Comparison of ENCODE assay signal across 1 cellular context in the genomic region with DNA sequence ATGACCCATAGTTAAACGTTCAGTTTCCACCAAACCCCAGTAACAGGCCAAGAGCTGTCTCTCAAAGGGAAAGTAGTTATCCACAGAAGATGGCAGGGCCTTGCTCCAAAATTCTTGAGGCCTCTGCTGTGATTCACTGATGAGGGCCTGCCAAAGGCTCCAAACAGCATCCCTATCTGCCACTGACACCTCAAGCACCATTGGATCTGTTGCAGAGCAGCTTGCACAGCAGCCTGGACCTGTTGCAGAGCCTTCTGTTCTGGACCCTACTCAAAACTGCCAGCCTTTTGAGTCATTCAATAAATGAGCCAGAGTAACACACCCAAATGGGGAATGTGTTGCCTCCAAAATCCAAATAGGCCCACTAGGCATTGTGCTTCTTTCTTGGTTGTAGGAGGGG.
TF ChIP-seq lines count a peak whose summit lies in the region.

No MANE protein-coding gene starts in this region.

TF ChIP-seq in GM23338, 12 proteins besides CTCF, POLR2A, EP300 and RAD21 (continued from another document):
- TF ChIP-seq, protein P1, sequence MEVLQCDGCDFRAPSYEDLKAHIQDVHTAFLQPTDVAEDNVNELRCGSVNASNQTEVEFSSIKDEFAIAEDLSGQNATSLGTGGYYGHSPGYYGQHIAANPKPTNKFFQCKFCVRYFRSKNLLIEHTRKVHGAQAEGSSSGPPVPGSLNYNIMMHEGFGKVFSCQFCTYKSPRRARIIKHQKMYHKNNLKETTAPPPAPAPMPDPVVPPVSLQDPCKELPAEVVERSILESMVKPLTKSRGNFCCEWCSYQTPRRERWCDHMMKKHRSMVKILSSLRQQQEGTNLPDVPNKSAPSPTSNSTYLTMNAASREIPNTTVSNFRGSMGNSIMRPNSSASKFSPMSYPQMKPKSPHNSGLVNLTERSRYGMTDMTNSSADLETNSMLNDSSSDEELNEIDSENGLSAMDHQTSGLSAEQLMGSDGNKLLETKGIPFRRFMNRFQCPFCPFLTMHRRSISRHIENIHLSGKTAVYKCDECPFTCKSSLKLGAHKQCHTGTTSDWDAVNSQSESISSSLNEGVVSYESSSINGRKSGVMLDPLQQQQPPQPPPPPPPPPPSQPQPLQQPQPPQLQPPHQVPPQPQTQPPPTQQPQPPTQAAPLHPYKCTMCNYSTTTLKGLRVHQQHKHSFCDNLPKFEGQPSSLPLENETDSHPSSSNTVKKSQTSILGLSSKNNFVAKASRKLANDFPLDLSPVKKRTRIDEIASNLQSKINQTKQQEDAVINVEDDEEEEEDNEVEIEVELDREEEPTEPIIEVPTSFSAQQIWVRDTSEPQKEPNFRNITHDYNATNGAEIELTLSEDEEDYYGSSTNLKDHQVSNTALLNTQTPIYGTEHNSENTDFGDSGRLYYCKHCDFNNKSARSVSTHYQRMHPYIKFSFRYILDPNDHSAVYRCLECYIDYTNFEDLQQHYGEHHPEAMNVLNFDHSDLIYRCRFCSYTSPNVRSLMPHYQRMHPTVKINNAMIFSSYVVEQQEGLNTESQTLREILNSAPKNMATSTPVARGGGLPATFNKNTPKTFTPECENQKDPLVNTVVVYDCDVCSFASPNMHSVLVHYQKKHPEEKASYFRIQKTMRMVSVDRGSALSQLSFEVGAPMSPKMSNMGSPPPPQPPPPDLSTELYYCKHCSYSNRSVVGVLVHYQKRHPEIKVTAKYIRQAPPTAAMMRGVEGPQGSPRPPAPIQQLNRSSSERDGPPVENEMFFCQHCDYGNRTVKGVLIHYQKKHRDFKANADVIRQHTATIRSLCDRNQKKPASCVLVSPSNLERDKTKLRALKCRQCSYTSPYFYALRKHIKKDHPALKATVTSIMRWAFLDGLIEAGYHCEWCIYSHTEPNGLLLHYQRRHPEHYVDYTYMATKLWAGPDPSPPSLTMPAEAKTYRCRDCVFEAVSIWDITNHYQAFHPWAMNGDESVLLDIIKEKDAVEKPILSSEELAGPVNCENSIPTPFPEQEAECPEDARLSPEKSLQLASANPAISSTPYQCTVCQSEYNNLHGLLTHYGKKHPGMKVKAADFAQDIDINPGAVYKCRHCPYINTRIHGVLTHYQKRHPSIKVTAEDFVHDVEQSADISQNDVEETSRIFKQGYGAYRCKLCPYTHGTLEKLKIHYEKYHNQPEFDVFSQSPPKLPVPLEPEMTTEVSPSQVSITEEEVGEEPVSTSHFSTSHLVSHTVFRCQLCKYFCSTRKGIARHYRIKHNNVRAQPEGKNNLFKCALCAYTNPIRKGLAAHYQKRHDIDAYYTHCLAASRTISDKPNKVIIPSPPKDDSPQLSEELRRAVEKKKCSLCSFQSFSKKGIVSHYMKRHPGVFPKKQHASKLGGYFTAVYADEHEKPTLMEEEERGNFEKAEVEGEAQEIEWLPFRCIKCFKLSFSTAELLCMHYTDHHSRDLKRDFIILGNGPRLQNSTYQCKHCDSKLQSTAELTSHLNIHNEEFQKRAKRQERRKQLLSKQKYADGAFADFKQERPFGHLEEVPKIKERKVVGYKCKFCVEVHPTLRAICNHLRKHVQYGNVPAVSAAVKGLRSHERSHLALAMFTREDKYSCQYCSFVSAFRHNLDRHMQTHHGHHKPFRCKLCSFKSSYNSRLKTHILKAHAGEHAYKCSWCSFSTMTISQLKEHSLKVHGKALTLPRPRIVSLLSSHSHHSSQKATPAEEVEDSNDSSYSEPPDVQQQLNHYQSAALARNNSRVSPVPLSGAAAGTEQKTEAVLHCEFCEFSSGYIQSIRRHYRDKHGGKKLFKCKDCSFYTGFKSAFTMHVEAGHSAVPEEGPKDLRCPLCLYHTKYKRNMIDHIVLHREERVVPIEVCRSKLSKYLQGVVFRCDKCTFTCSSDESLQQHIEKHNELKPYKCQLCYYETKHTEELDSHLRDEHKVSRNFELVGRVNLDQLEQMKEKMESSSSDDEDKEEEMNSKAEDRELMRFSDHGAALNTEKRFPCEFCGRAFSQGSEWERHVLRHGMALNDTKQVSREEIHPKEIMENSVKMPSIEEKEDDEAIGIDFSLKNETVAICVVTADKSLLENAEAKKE (CRISPR knock-in tag; IDR thresholded peaks at IDR 0.05): no peak
- TF ChIP-seq EZH2 (IDR thresholded peaks at IDR 0.05; ENCODE audit: low read depth, unreplicated experiment) (no peak), ZNF114 (CRISPR knock-in tag; IDR thresholded peaks at IDR 0.05) (no peak), NANOG (IDR thresholded peaks at IDR 0.05; ENCODE audit: borderline replicate concordance) (no peak), STAT1 (IDR thresholded peaks at IDR 0.05; ENCODE audit: unreplicated experiment) (no peak)
- TF ChIP-seq, protein P2, sequence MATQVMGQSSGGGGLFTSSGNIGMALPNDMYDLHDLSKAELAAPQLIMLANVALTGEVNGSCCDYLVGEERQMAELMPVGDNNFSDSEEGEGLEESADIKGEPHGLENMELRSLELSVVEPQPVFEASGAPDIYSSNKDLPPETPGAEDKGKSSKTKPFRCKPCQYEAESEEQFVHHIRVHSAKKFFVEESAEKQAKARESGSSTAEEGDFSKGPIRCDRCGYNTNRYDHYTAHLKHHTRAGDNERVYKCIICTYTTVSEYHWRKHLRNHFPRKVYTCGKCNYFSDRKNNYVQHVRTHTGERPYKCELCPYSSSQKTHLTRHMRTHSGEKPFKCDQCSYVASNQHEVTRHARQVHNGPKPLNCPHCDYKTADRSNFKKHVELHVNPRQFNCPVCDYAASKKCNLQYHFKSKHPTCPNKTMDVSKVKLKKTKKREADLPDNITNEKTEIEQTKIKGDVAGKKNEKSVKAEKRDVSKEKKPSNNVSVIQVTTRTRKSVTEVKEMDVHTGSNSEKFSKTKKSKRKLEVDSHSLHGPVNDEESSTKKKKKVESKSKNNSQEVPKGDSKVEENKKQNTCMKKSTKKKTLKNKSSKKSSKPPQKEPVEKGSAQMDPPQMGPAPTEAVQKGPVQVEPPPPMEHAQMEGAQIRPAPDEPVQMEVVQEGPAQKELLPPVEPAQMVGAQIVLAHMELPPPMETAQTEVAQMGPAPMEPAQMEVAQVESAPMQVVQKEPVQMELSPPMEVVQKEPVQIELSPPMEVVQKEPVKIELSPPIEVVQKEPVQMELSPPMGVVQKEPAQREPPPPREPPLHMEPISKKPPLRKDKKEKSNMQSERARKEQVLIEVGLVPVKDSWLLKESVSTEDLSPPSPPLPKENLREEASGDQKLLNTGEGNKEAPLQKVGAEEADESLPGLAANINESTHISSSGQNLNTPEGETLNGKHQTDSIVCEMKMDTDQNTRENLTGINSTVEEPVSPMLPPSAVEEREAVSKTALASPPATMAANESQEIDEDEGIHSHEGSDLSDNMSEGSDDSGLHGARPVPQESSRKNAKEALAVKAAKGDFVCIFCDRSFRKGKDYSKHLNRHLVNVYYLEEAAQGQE (IDR thresholded peaks at IDR 0.05; ENCODE audit: unreplicated experiment): no peak
